ENCODE assay signal across 26 cellular contexts in the genomic region with DNA sequence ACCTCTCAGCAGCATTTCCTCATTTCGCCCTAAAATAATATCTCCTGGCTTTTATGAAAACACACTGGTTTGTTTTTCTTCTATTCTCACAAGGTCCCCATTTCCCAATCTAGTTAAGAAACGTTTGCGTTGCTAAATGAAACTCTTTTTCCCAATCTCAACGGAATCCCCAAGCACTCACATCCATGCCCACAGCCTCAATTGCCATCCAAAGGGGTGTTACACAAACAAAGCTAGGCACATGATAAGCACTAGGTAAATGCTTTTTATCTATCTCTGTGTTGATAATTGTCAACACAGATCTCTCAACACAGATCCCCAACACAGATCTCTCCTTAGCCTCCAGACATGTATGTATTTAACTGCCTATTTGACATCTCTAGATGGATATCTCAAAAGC.
"Had no signal": no experiment of that assay in that cellular context is flagged by ENCODE, and none has a peak within 500 bp of the region (broad histone marks: within the 10 kb centered on the region; RNA-seq: fewer than 3 reads in every experiment).

No MANE protein-coding gene starts in this region.

- FAIRE-seq: endometrium, keratinocyte had no signal

- H3K9me3 ChIP-seq: colonic mucosa, gastrocnemius medialis, lower lobe of right lung, ovary, psoas muscle, spleen, testis, tibial artery had no signal

- H3K36me3 ChIP-seq: colonic mucosa, gastrocnemius medialis, lower lobe of right lung, ovary, spleen, tibial artery had no signal

- H3K9me3 Mint-ChIP-seq: naive thymus-derived CD8-positive, alpha-beta T cell; nephron progenitor cell; stimulated activated memory B cell treated with anti-CD40 and anti-IgM and Interleukin-4, amounts not matched to agents 10 μg/mL and 1 μg/mL and 100 μg/mL, for 72 hours; type B pancreatic cell had no signal

- H3K4me1 ChIP-seq: colonic mucosa, gastrocnemius medialis, lower lobe of right lung, psoas muscle, spleen, testis, tibial artery had no signal

- H3K4me3 ChIP-seq: colonic mucosa, gastrocnemius medialis, lower lobe of right lung, ovary, psoas muscle, skin epidermis, spleen, testis, tibial artery had no signal

- H3K27ac Mint-ChIP-seq: nephron progenitor cell; stimulated activated memory B cell treated with anti-CD40 and anti-IgM and Interleukin-4, amounts not matched to agents 10 μg/mL and 1 μg/mL and 100 μg/mL, for 72 hours; type B pancreatic cell had no signal

- H3K36me3 Mint-ChIP-seq: naive thymus-derived CD8-positive, alpha-beta T cell; stimulated activated memory B cell treated with anti-CD40 and anti-IgM and Interleukin-4, amounts not matched to agents 10 μg/mL and 1 μg/mL and 100 μg/mL, for 72 hours; type B pancreatic cell had no signal

- H3K27ac ChIP-seq: colonic mucosa, gastrocnemius medialis, lower lobe of right lung, ovary, psoas muscle, skin epidermis, spleen, testis, tibial artery had no signal

- H3K27me3 ChIP-seq: colonic mucosa, gastrocnemius medialis, ovary, testis, tibial artery had no signal

- ATAC-seq: gastrocnemius medialis; left ventricle myocardium superior; lower lobe of right lung; naive thymus-derived CD8-positive, alpha-beta T cell; psoas muscle; right cardiac atrium; stimulated activated memory B cell treated with anti-CD40 and anti-IgM and Interleukin-4, amounts not matched to agents 10 μg/mL and 1 μg/mL and 100 μg/mL, for 72 hours; stimulated activated naive CD8-positive, alpha-beta T cell treated with anti-CD3 and anti-CD28 coated beads, Interleukin-15, Interleukin-2, amounts not matched to agents 100 U/mL and 50 U/mL, for 24 hours had no signal

- H3K4me3 Mint-ChIP-seq: naive thymus-derived CD8-positive, alpha-beta T cell; nephron progenitor cell; stimulated activated memory B cell treated with anti-CD40 and anti-IgM and Interleukin-4, amounts not matched to agents 10 μg/mL and 1 μg/mL and 100 μg/mL, for 72 hours; type B pancreatic cell had no signal

- DNase-seq: colonic mucosa; dermis blood vessel endothelial cell; effector memory CD4-positive, alpha-beta T cell; foreskin fibroblast; gastrocnemius medialis; head of caudate nucleus; left ventricle myocardium superior; lower lobe of right lung; naive thymus-derived CD8-positive, alpha-beta T cell; nephron progenitor cell; occipital lobe; ovary; posterior cingulate gyrus; psoas muscle; right cardiac atrium; spleen; stimulated activated CD4-positive, alpha-beta T cell treated with anti-CD3 and anti-CD28 coated beads, Interleukin-4, amount 100 ng/mL, for 4 hours; stimulated activated naive CD8-positive, alpha-beta T cell treated with anti-CD3 and anti-CD28 coated beads, Interleukin-15, Interleukin-2, amounts not matched to agents 100 U/mL and 50 U/mL, for 24 hours; substantia nigra; testis; tibial artery had no signal

- H3K4me1 Mint-ChIP-seq: naive thymus-derived CD8-positive, alpha-beta T cell; stimulated activated memory B cell treated with anti-CD40 and anti-IgM and Interleukin-4, amounts not matched to agents 10 μg/mL and 1 μg/mL and 100 μg/mL, for 72 hours had no signal
